Comparison of ENCODE assay signal across 8 cellular contexts in the genomic region with DNA sequence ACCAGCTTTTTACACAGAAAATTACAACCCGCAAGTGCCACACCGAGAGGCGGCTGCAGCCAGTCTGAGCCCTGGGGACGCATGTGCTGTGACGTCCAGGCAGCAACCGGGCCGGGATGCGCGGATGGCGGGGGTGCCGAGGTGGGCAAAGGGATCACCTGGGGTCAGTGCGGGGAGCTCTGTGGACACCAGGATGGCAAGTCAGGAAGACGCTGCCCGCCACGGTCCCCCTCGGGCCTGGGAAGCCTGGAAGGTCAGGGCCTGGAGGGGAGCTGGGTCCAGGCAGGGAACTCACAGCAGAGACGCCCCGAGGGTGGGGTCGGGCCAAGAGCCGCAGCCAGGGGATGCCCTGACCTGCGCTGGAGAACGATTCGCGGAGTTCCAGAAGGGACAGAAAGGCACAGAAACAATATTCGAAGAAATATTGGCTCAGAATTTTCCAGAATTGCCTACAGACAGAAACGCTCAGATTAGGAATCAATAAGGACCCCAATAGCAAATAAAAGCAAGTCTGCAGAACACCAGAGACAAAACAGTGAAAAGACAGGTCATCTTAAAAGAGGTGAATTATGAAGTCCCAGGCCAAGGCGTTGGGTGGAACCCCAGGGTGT. TPM values are rescaled to one million over a fixed set of nuclear protein-coding genes. Genes with fewer than 3 reads are reported as not detected.
DNase-seq lines count a peak whose midpoint lies in the region; ATAC-seq and TF ChIP-seq lines count a peak whose summit lies in the region.

No MANE protein-coding gene starts in this region.

- H3K9ac ChIP-seq in fibroblast of lung (ENCODE audit: insufficient read depth, low read length) (no peak overlapping the region), trophoblast cell (ENCODE audit: low read length) (no peak overlapping the region), MM.1S (ENCODE audit: low read length) (no peak overlapping the region)

- H4K12ac ChIP-seq in trophoblast cell (ENCODE audit: low read depth, low read length): no peak overlapping the region

- peak overlapping the region; percentile 14; the same call in 1 of the 2 replicates for H3K4me3 ChIP-seq in GM08714 (ENCODE audit: low read length)
- peak overlapping the region; percentile 42 for H3K4me3 ChIP-seq in Panc1 (ENCODE audit: low read depth in 2 of 2, low read length in 2 of 2)
- H3K4me3 ChIP-seq in fibroblast of lung (replicated peaks in 1 of 4; ENCODE audit: control extremely low read depth in 1 of 4, insufficient read depth in 1 of 4, low read depth in 3 of 4, low read length in 4 of 4): peak overlapping the region in 2 of 4 experiments; percentile 37 to 52
- H3K4me3 ChIP-seq in trophoblast cell (ENCODE audit: low read depth, low read length): no peak overlapping the region
- H3K4me3 ChIP-seq in MM.1S (ENCODE audit: low read length): no peak overlapping the region

- H3K4me2 ChIP-seq in fibroblast of lung (ENCODE audit: extremely low read depth, insufficient read depth, low read length) (peak overlapping the region; percentile 56), trophoblast cell (ENCODE audit: low read length) (no peak overlapping the region), MM.1S (ENCODE audit: low read depth, low read length) (no peak overlapping the region)

- H4K91ac ChIP-seq in trophoblast cell (ENCODE audit: low read depth, low read length): no peak overlapping the region

- no CpG with 5 or more reads among the region's 27 CpGs for WGBS in trophoblast cell (ENCODE audit: extremely low coverage, insufficient coverage, insufficient read length)

- H3K14ac ChIP-seq in trophoblast cell (ENCODE audit: low read length): no peak overlapping the region

- peaks cover 6% of the 10 kb centered on the region for H3K4me1 ChIP-seq in Panc1 (ENCODE audit: control insufficient read depth, insufficient read depth, low read length)
- H3K4me1 ChIP-seq in fibroblast of lung (ENCODE audit: control insufficient read depth, extremely low read depth, insufficient read depth, low read length): peaks cover 3% of the 10 kb centered on the region
- H3K4me1 ChIP-seq in trophoblast cell (ENCODE audit: control insufficient read depth in 1 of 2, insufficient read depth in 2 of 2, low read length in 2 of 2): peaks cover 1 to 3% of the 10 kb centered on the region in 2 experiments
- H3K4me1 ChIP-seq in MM.1S (ENCODE audit: low read length): no peaks in the 10 kb centered on the region

- H2AK5ac ChIP-seq in trophoblast cell (ENCODE audit: low read length): no peak overlapping the region

- H3K18ac ChIP-seq in trophoblast cell (ENCODE audit: low read length): no peak overlapping the region

- intact Hi-C loops in Panc1 (cut with micrococcal nuclease; ENCODE audit: unreplicated experiment): no loop called here

- no peaks in the 10 kb centered on the region for H3F3A ChIP-seq in MM.1S (ENCODE audit: insufficient read depth, low read length)

- no peak overlapping the region for H2BK120ac ChIP-seq in trophoblast cell (ENCODE audit: insufficient read depth, low read length, poor library complexity)

- H2BK5ac ChIP-seq in trophoblast cell (ENCODE audit: low read depth, low read length, poor library complexity): no peak overlapping the region

- H2AFZ ChIP-seq in fibroblast of lung (ENCODE audit: low read length) (no peak overlapping the region), trophoblast cell (ENCODE audit: insufficient read depth, low read length, poor library complexity) (peak overlapping the region; percentile 52), MM.1S (ENCODE audit: low read length) (no peak overlapping the region)

- H3K4ac ChIP-seq in trophoblast cell (ENCODE audit: low read depth, low read length): no peak overlapping the region

- H4K8ac ChIP-seq in trophoblast cell (ENCODE audit: low read depth, low read length): no peak overlapping the region

- H3K27ac ChIP-seq in Panc1 (ENCODE audit: low read length): no peak overlapping the region
- no peak overlapping the region for H3K27ac ChIP-seq in fibroblast of lung (ENCODE audit: insufficient read depth, low read length)
- H3K27ac ChIP-seq in trophoblast cell (ENCODE audit: low read depth, low read length): no peak overlapping the region
- no peak overlapping the region for H3K27ac ChIP-seq in MM.1S (ENCODE audit: low read length)

- no peaks in the 10 kb centered on the region for H3K79me1 ChIP-seq in trophoblast cell (ENCODE audit: low read length)

- no peak overlapping the region for H3K23ac ChIP-seq in trophoblast cell (ENCODE audit: low read length)

- no peaks in the 10 kb centered on the region for H3K79me2 ChIP-seq in fibroblast of lung (ENCODE audit: control insufficient read depth, insufficient read depth, low read length)
- no peaks in the 10 kb centered on the region for H3K79me2 ChIP-seq in trophoblast cell (ENCODE audit: control insufficient read depth, insufficient read depth, low read length, poor library complexity)
- no peaks in the 10 kb centered on the region for H3K79me2 ChIP-seq in MM.1S (ENCODE audit: low read length)

- DNase-seq in Panc1 (ENCODE audit: low read depth, low spot score) (no peak), fibroblast of lung (ENCODE audit: low read depth in 2 of 2) (no peak), trophoblast cell (no peak), MV-4-11 (lab: John Stamatoyannopoulos, UW) (no peak), MM.1S (no peak), foreskin melanocyte (no peak)
- no peak for DNase-seq in effector CD8-positive, alpha-beta T cell (lab: John Stamatoyannopoulos, UW)

- in situ Hi-C loops in Panc1 (cut with HindIII; ENCODE audit: low pct_unique_long_range_greater_than_20kb, low sequenced_read_pairs): no loop called here

- POLR2A ChIA-PET in Panc1 (lab: Charles Lee): no interaction called here

- BruUV-seq in Panc1 (replicated peaks; lab: Mats Ljungman, UMichigan): no TSS peak

- peaks cover 7% of the 10 kb centered on the region for H3K27me3 ChIP-seq in Panc1 (ENCODE audit: control insufficient read depth, insufficient read depth, low read length)
- H3K27me3 ChIP-seq in fibroblast of lung (ENCODE audit: control insufficient read depth, insufficient read depth, low read length): peaks cover 10% of the 10 kb centered on the region
- H3K27me3 ChIP-seq in trophoblast cell (ENCODE audit: insufficient read depth, low read length): peaks cover 18% of the 10 kb centered on the region
- peaks cover 69% of the 10 kb centered on the region for H3K27me3 ChIP-seq in MM.1S (replicated peaks; ENCODE audit: insufficient read depth, low read length)

- H3K9me3 ChIP-seq in Panc1 (ENCODE audit: control insufficient read depth, insufficient read depth, low read depth, low read length) (no peaks in the 10 kb centered on the region), fibroblast of lung (ENCODE audit: control insufficient read depth, insufficient read depth, low read depth, low read length) (no peaks in the 10 kb centered on the region), trophoblast cell (ENCODE audit: insufficient read depth, low read depth, low read length) (peaks cover 4% of the 10 kb centered on the region), MM.1S (replicated peaks; ENCODE audit: insufficient read depth, low read length) (no peaks in the 10 kb centered on the region)

- TF ChIP-seq CTCF in Panc1 (IDR thresholded peaks at IDR 0.05): no peak
- no peak for TF ChIP-seq CTCF in fibroblast of lung (conservative IDR thresholded peaks at IDR 0.05 in 1 of 2, IDR thresholded peaks at IDR 0.05 in 1 of 2; ENCODE audit: low read depth in 1 of 2, low read length in 2 of 2)
- no peak for TF ChIP-seq CTCF in MM.1S (IDR thresholded peaks at IDR 0.05; ENCODE audit: low read length)

- ATAC-seq in Panc1: no peak

- H4K20me1 ChIP-seq in fibroblast of lung (ENCODE audit: control insufficient read depth, extremely low read depth, insufficient read depth, low read length): no peaks in the 10 kb centered on the region
- no peaks in the 10 kb centered on the region for H4K20me1 ChIP-seq in MM.1S (ENCODE audit: insufficient read depth, low read length)

- no peak overlapping the region for H2BK12ac ChIP-seq in trophoblast cell (ENCODE audit: low read length)

- no peaks in the 10 kb centered on the region for H3K9me2 ChIP-seq in MM.1S (replicated peaks; ENCODE audit: insufficient read depth, low read length)

- CTCF ChIA-PET in Panc1 (lab: Charles Lee): no interaction called here

- H3K36me3 ChIP-seq in Panc1 (ENCODE audit: control insufficient read depth, insufficient read depth, low read length) (no peaks in the 10 kb centered on the region), fibroblast of lung (ENCODE audit: control insufficient read depth, insufficient read depth, low read length) (no peaks in the 10 kb centered on the region), trophoblast cell (ENCODE audit: control insufficient read depth in 1 of 2, insufficient read depth in 2 of 2, low read length in 2 of 2) (no peaks in the 10 kb centered on the region), MM.1S (replicated peaks; ENCODE audit: insufficient read depth, low read length) (no peaks in the 10 kb centered on the region)

RNA-seq across cellular contexts. Expression of gene KIF1A, which starts 11.7 kb away (rescaled TPM):
- 132 TPM for total RNA-seq in Panc1 (2021; ENCODE audit: unreplicated experiment)
- polyA plus RNA-seq in Panc1 (2012; ENCODE audit: insufficient read length): 124 TPM
- not detected in 2 replicates for total RNA-seq in fibroblast of lung
- polyA plus RNA-seq in fibroblast of lung: 0.01 and 0.05 TPM in 2 replicates
- not detected in 2 replicates for polyA plus RNA-seq in fibroblast of lung (2012)
- not detected in 2 replicates for polyA minus RNA-seq in fibroblast of lung (ENCODE audit: low replicate concordance)
- polyA plus RNA-seq in trophoblast cell (2013): 0.68 and 1.4 TPM in 2 replicates

RNA-seq across cellular contexts. Expression of gene AGXT, which starts 36.9 kb away (rescaled TPM):
- total RNA-seq in Panc1 (2021; ENCODE audit: unreplicated experiment) (0.36 TPM), fibroblast of lung (not detected in 2 replicates)
- polyA plus RNA-seq in Panc1 (2012; ENCODE audit: insufficient read length): not detected
- not detected in 2 replicates for polyA plus RNA-seq in fibroblast of lung
- polyA plus RNA-seq in fibroblast of lung (2012): not detected in 2 replicates
- polyA minus RNA-seq in fibroblast of lung (ENCODE audit: low replicate concordance): not detected in 2 replicates
- not detected in 2 replicates for polyA plus RNA-seq in trophoblast cell (2013)

Comparison
In these comparisons a context has a peak if more than half of its experiments do, and no peak if none do; other contexts are left out.
1. H3K4me3 ChIP-seq: peak in GM08714 (single experiment) and Panc1 (2 of 2); none in trophoblast cell (single experiment) and MM.1S (single experiment).
2. RNA of gene KIF1A, which starts 11.7 kb away (total RNA-seq): 132 TPM in Panc1 (single experiment); not detected in fibroblast of lung; every median in the first group is over 100 times any median in the second.